In genomic region chr1:154157520-154158306, GRCh38 we compare ENCODE assay signal across 9 cellular contexts. TPM values are rescaled to one million over a fixed set of nuclear protein-coding genes. Genes with fewer than 3 reads are reported as not detected.
A peak's percentile ranks its signal among the peaks of the same experiment; 100 is the strongest.
DNase-seq lines count a peak whose midpoint lies in the region; ATAC-seq, FAIRE-seq and TF ChIP-seq lines count a peak whose summit lies in the region.
"Had no signal": no experiment of that assay in that cellular context is flagged by ENCODE, and none has a peak within 500 bp of the region (broad histone marks: within the 10 kb centered on the region; RNA-seq: fewer than 3 reads in every experiment).

No MANE protein-coding gene starts in this region.

- TF ChIP-seq POLR2A in GM12878 (IDR thresholded peaks at IDR 0.05; ENCODE audit: low read depth, low read length) (no peak), esophagus squamous epithelium (IDR thresholded peaks at IDR 0.05) (no peak)

- no peaks in the 10 kb centered on the region for H4K20me1 ChIP-seq in GM12878 (ENCODE audit: control insufficient read depth, insufficient read depth)

- TF ChIP-seq EP300 in GM12878 (IDR thresholded peaks at IDR 0.05; ENCODE audit: borderline replicate concordance in 1 of 2, control insufficient read depth in 1 of 2, low read depth in 2 of 2, low read length in 2 of 2), result 0 out of 4 replicates have a peak, but pooled peaks of 1 of the 2 experiments have one; percentile 17

- no peak for TF ChIP-seq RAD21 in GM12878 (IDR thresholded peaks at IDR 0.05; ENCODE audit: insufficient read depth, low read depth, low read length)

- H3K36me3 ChIP-seq in GM12878 (ENCODE audit: control insufficient read depth in 2 of 2, insufficient read depth in 2 of 2, low read length in 1 of 2) (peaks cover 20 to 29% of the 10 kb centered on the region in 2 experiments), pancreas (peaks cover 0 to 23% (median 0%) of the 10 kb centered on the region in 3 donors), esophagus squamous epithelium (peaks cover 7 to 81% (median 14%) of the 10 kb centered on the region in 3 donors)

- 58% methylated on average over 7 of the region's 7 CpGs for WGBS in GM12878 (ENCODE audit: insufficient coverage, insufficient replicate concordance, low lambda C conversion rate, missing lambda C conversion rate)
- 68 to 77% methylated on average over 7 of the region's 7 CpGs for WGBS in pancreas, 2 donors
- WGBS in esophagus squamous epithelium, 2 donors, result 69 to 70% methylated on average over 6 to 7 of the region's 7 CpGs

- H3K79me2 ChIP-seq in GM12878 (ENCODE audit: control insufficient read depth, insufficient read depth, low read length), result no peaks in the 10 kb centered on the region; the same call in 1 of the 2 replicates

- H3K4me1 ChIP-seq in GM12878 (ENCODE audit: control insufficient read depth, insufficient read depth, low read length) (peaks cover 20% of the 10 kb centered on the region), pancreas (peaks cover 0 to 6% (median 0%) of the 10 kb centered on the region in 3 donors), esophagus squamous epithelium (peaks cover 0 to 50% (median 20%) of the 10 kb centered on the region in 3 donors)
- H3K4me1 ChIP-seq: SJSA1 had no signal

- ATAC-seq in GM18870 (IDR thresholded peaks at IDR 0.05; ENCODE audit: unreplicated experiment) (peak; percentile 66), HG03060 (IDR thresholded peaks at IDR 0.05; ENCODE audit: low read depth, unreplicated experiment) (peak; percentile 46), GM12878 (peak; percentile 95), pancreas (peak in 3 of 4 donors; percentile 52 to 61 (median 57))

- peaks cover 4% of the 10 kb centered on the region; the same call in 2 of the 3 replicates for H3K9me3 ChIP-seq in GM12878 (replicated peaks; ENCODE audit: control insufficient read depth, insufficient read depth, low read length)
- no peaks in the 10 kb centered on the region for H3K9me3 ChIP-seq in pancreas
- H3K9me3 ChIP-seq in esophagus squamous epithelium, result no peaks in the 10 kb centered on the region
- H3K9me3 ChIP-seq: SJSA1 had no signal

- H3K27ac ChIP-seq in GM12878 (ENCODE audit: control insufficient read depth, insufficient read depth) (peak overlapping the region; percentile 75), pancreas (peak overlapping the region in 1 of 4 donors; percentile 6), esophagus squamous epithelium (peak overlapping the region in 2 of 4 donors; percentile 23 to 39)
- H3K27ac ChIP-seq: SJSA1 had no signal

- FAIRE-seq in GM12878 (lab: Jason Lieb, UNC), result peak; percentile 92
- FAIRE-seq in pancreas (lab: Jason Lieb, UNC), result no peak

- POLR2A ChIA-PET in GM12878 (lab: Charles Lee), result interaction anchor here (0.5 to 3.1 kb wide), 7 partner anchors 9 to 181 kb away, joined by 3 to 20 read pairs (median 4); partner anchors contain the start of genes HAX1 and JTB

- BruUV-seq in GM12878 (replicated peaks; lab: Mats Ljungman, UMichigan), result no TSS peak

- in situ Hi-C loops in GM12878 (cut with MboI), result no loop called here

- H3K9ac ChIP-seq in GM12878 (ENCODE audit: control insufficient read depth, insufficient read depth, low read length), result no peak overlapping the region

- H3K4me2 ChIP-seq in GM12878 (ENCODE audit: control insufficient read depth, insufficient read depth), result peak overlapping the region; percentile 63

- RAD21 ChIA-PET in GM12878 (lab: Charles Lee; ENCODE audit: unreplicated experiment), result interaction anchor here (0.6 to 3.2 kb wide), 4 partner anchors 20 to 586 kb away, joined by 3 to 30 read pairs (median 4); no protein-coding TSS in a partner anchor

- intact Hi-C loops in GM12878 (cut with micrococcal nuclease; ENCODE audit: unreplicated experiment), result no loop called here
- intact Hi-C loops in pancreas (cut with DNase I), result no loop called here
- intact Hi-C loops in esophagus squamous epithelium (cut with DNase I), result no loop called here

- DNase-seq in T-helper 22 cell (ENCODE audit: low read depth), result peak; percentile 62
- peak; percentile 64 for DNase-seq in GM12878 (ENCODE audit: low read depth, low spot score)
- DNase-seq in pancreas, result no peak
- DNase-seq in midbrain (lab: John Stamatoyannopoulos, UW), result no peak
- DNase-seq in NCI-H748 (lab: John Stamatoyannopoulos, UW; ENCODE audit: unreplicated experiment), result no peak
- DNase-seq in esophagus squamous epithelium (lab: John Stamatoyannopoulos, UW), result no peak

- H3K4me3 ChIP-seq in GM12878 (peak overlapping the region; percentile 16; the same call in 1 of the 2 replicates), pancreas (no peak overlapping the region), esophagus squamous epithelium (no peak overlapping the region)
- H3K4me3 ChIP-seq: SJSA1 had no signal

- TF ChIP-seq CTCF in GM12878 (IDR thresholded peaks at IDR 0.05 in 2 of 3, conservative IDR thresholded peaks at IDR 0.05 in 1 of 3; ENCODE audit: control insufficient read depth in 2 of 3, extremely low read depth in 1 of 3, insufficient read depth in 1 of 3, low read depth in 3 of 3, low read length in 3 of 3) (no peak), pancreas (IDR thresholded peaks at IDR 0.05) (no peak), esophagus squamous epithelium (IDR thresholded peaks at IDR 0.05) (no peak)

- H2AFZ ChIP-seq in GM12878 (ENCODE audit: control insufficient read depth, low read depth, low read length), result no peak overlapping the region

- SMC1A ChIA-PET in GM12878 (lab: Charles Lee; ENCODE audit: uncharacterized antibody, unreplicated experiment), result interaction anchor here (0.8 to 3.3 kb wide), 11 partner anchors 8 to 201 kb away, joined by 3 to 22 read pairs (median 4); partner anchors contain the start of gene HAX1

- CTCF ChIA-PET in GM12878 (lab: Yijun Ruan, JAX), result interaction anchor here (0.6 to 1.8 kb wide), 8 partner anchors 11 to 590 kb away, joined by 3 to 6 read pairs (median 4); no protein-coding TSS in a partner anchor

- no peaks in the 10 kb centered on the region for H3K27me3 ChIP-seq in GM12878 (replicated peaks in 1 of 2; ENCODE audit: control insufficient read depth in 2 of 2, insufficient read depth in 2 of 2, low read length in 1 of 2)
- no peaks in the 10 kb centered on the region for H3K27me3 ChIP-seq in pancreas
- no peaks in the 10 kb centered on the region for H3K27me3 ChIP-seq in esophagus squamous epithelium
- H3K27me3 ChIP-seq: SJSA1 had no signal

RNA-seq across cellular contexts. Expression of gene NUP210L, which starts 2.8 kb away (rescaled TPM):
- total RNA-seq in GM12878 (2013; cell fraction: nucleolus; rRNA removed), result not detected in 2 replicates
- total RNA-seq in GM12878 (2014; rRNA removed), result under 0.01 TPM in 1 of 2 replicates, not detected in the other
- total RNA-seq in GM12878 (2014; rRNA removed; fragmentation: Illumina TruSeq; extraction: Trizol), result not detected in 2 replicates
- total RNA-seq in GM12878 (2021), result not detected in 2 replicates
- polyA plus RNA-seq in GM12878 (2011; ENCODE audit: low read depth), result not detected
- 0.03 TPM in 1 of 2 replicates, not detected in the other for polyA plus RNA-seq in GM12878 (2011; rRNA removed)
- 0.02 TPM in 1 of 2 replicates, not detected in the other for polyA plus RNA-seq in GM12878 (2011; cell fraction: cytosol; rRNA removed)
- polyA plus RNA-seq in GM12878 (2011; cell fraction: nucleus; rRNA removed), result 0.03 TPM in 1 of 2 replicates, not detected in the other
- polyA plus RNA-seq in GM12878 (2012), result not detected in 2 replicates
- 0.04 TPM in 1 of 2 replicates, not detected in the other for polyA plus RNA-seq in GM12878 (2014; fragmentation: Illumina TruSeq; extraction: Trizol)
- not detected for polyA plus RNA-seq in GM12878 (2014; fragmentation: Nextera tagmentation; extraction: Ambion mirVana)
- polyA plus RNA-seq in GM12878 (2014; rRNA removed), result not detected in 2 replicates
- polyA plus RNA-seq in GM12878 (2016; fragmentation: Nextera tagmentation; extraction: Ambion mirVana), result under 1 TPM; 0.07 to 0.08 TPM
- 0.10 and 0.15 TPM in 2 replicates for polyA minus RNA-seq in GM12878 (2011; rRNA and poly(A)+ RNA removed)
- polyA minus RNA-seq in GM12878 (2011; cell fraction: cytosol; rRNA and poly(A)+ RNA removed), result not detected in 2 replicates
- 0.10 TPM in 1 of 2 replicates, not detected in the other for polyA minus RNA-seq in GM12878 (2011; cell fraction: nucleus; rRNA and poly(A)+ RNA removed)
- under 1 TPM in 3 of 6 donors, not detected in 3; 0.04 to 0.06 (median 0.06) TPM for total RNA-seq in pancreas
- under 1 TPM in 1 of 2 donors, not detected in 1; 0.02 TPM for polyA plus RNA-seq in pancreas
- under 1 TPM in 2 of 4 donors, not detected in 2; 0.09 to 0.19 TPM for total RNA-seq in esophagus squamous epithelium
- total RNA-seq: SJSA1 had no signal

RNA-seq across cellular contexts. Expression of gene TPM3, which starts 34.2 kb away (rescaled TPM):
- 188 and 211 TPM in 2 replicates for total RNA-seq in GM12878 (2013; cell fraction: nucleolus; rRNA removed)
- total RNA-seq in GM12878 (2014; rRNA removed) (405 and 502 TPM in 2 replicates), GM12878 (2014; rRNA removed; fragmentation: Illumina TruSeq; extraction: Trizol) (411 and 420 TPM in 2 replicates), GM12878 (2021) (545 and 553 TPM in 2 replicates), pancreas (100 to 1,000 TPM in 2 of 6 donors, 10 to 100 TPM in 4; 49.0 to 158 (median 90.2) TPM), esophagus squamous epithelium (100 to 1,000 TPM; 216 to 387 (median 316) TPM)
- 286 TPM for polyA plus RNA-seq in GM12878 (2011; ENCODE audit: low read depth)
- polyA plus RNA-seq in GM12878 (2011; rRNA removed) (656 and 917 TPM in 2 replicates), GM12878 (2014; fragmentation: Illumina TruSeq; extraction: Trizol) (597 and 607 TPM in 2 replicates), GM12878 (2014; fragmentation: Nextera tagmentation; extraction: Ambion mirVana) (100 to 1,000 TPM; 270 to 321 TPM), GM12878 (2014; rRNA removed) (414 and 456 TPM in 2 replicates), GM12878 (2016; fragmentation: Nextera tagmentation; extraction: Ambion mirVana) (100 to 1,000 TPM; 732 to 759 TPM), pancreas (100 to 1,000 TPM in 1 of 2 donors, 10 to 100 TPM in 1; 47.7 to 116 TPM)
- 327 and 385 TPM in 2 replicates for polyA plus RNA-seq in GM12878 (2011; cell fraction: cytosol; rRNA removed)
- polyA plus RNA-seq in GM12878 (2011; cell fraction: nucleus; rRNA removed), result 222 and 294 TPM in 2 replicates
- 335 and 369 TPM in 2 replicates for polyA plus RNA-seq in GM12878 (2012)
- 191 and 196 TPM in 2 replicates for polyA minus RNA-seq in GM12878 (2011; rRNA and poly(A)+ RNA removed)
- 82.5 and 102 TPM in 2 replicates for polyA minus RNA-seq in GM12878 (2011; cell fraction: cytosol; rRNA and poly(A)+ RNA removed)
- polyA minus RNA-seq in GM12878 (2011; cell fraction: nucleus; rRNA and poly(A)+ RNA removed), result 36.0 and 65.3 TPM in 2 replicates

RNA-seq across cellular contexts. Expression of gene CFAP141, which starts 48.4 kb away (rescaled TPM):
- not detected in 2 replicates for total RNA-seq in GM12878 (2013; cell fraction: nucleolus; rRNA removed)
- not detected in 2 replicates for total RNA-seq in GM12878 (2014; rRNA removed)
- not detected in 2 replicates for total RNA-seq in GM12878 (2014; rRNA removed; fragmentation: Illumina TruSeq; extraction: Trizol)
- total RNA-seq in GM12878 (2021), result not detected in 2 replicates
- polyA plus RNA-seq in GM12878 (2011; ENCODE audit: low read depth), result not detected
- not detected in 2 replicates for polyA plus RNA-seq in GM12878 (2011; rRNA removed)
- polyA plus RNA-seq in GM12878 (2011; cell fraction: cytosol; rRNA removed), result not detected in 2 replicates
- not detected in 2 replicates for polyA plus RNA-seq in GM12878 (2011; cell fraction: nucleus; rRNA removed)
- not detected in 2 replicates for polyA plus RNA-seq in GM12878 (2012)
- polyA plus RNA-seq in GM12878 (2014; fragmentation: Illumina TruSeq; extraction: Trizol), result not detected in 2 replicates
- not detected for polyA plus RNA-seq in GM12878 (2014; fragmentation: Nextera tagmentation; extraction: Ambion mirVana)
- not detected in 2 replicates for polyA plus RNA-seq in GM12878 (2014; rRNA removed)
- not detected for polyA plus RNA-seq in GM12878 (2016; fragmentation: Nextera tagmentation; extraction: Ambion mirVana)
- polyA minus RNA-seq in GM12878 (2011; rRNA and poly(A)+ RNA removed), result not detected in 2 replicates
- not detected in 2 replicates for polyA minus RNA-seq in GM12878 (2011; cell fraction: cytosol; rRNA and poly(A)+ RNA removed)
- polyA minus RNA-seq in GM12878 (2011; cell fraction: nucleus; rRNA and poly(A)+ RNA removed), result not detected in 2 replicates
- total RNA-seq in pancreas, result not detected
- under 1 TPM in 1 of 2 donors, not detected in 1; 0.52 TPM for polyA plus RNA-seq in pancreas
- not detected for total RNA-seq in esophagus squamous epithelium
- total RNA-seq: SJSA1 had no signal

Comparison
In these comparisons a context has a peak if more than half of its experiments do, and no peak if none do; other contexts are left out.
1. DNase-seq: peak in T-helper 22 cell (single experiment) and GM12878 (single experiment); none in pancreas (0 of 6), midbrain (single experiment), NCI-H748 (single experiment) and esophagus squamous epithelium (single experiment).
2. Peak in every context shown above with its lines, with median percentiles within 50 percentile points of each other: ATAC-seq.